Comparison of ENCODE assay signal across 25 cellular contexts in genomic region chr13:77702364-77702763, GRCh38. TPM values are rescaled to one million over a fixed set of nuclear protein-coding genes. Genes with fewer than 3 reads are reported as not detected.
"Had no signal": no experiment of that assay in that cellular context is flagged by ENCODE, and none has a peak within 500 bp of the region (broad histone marks: within the 10 kb centered on the region; RNA-seq: fewer than 3 reads in every experiment).

No MANE protein-coding gene starts in this region.

- H3K27ac ChIP-seq: colonic mucosa, esophagus squamous epithelium, gastroesophageal sphincter, neutrophil, spleen, stomach, suprapubic skin, thyroid gland, uterus had no signal

- H3K4me3 Mint-ChIP-seq: immature natural killer cell, nephron progenitor cell, type B pancreatic cell had no signal

- H3K27ac Mint-ChIP-seq: immature natural killer cell; naive thymus-derived CD4-positive, alpha-beta T cell; nephron progenitor cell; type B pancreatic cell had no signal

- DNase-seq: colonic mucosa; dermis blood vessel endothelial cell; esophagus squamous epithelium; foreskin fibroblast; immature natural killer cell; kidney; left cardiac atrium; left ventricle myocardium superior; mesendoderm; naive thymus-derived CD4-positive, alpha-beta T cell; nephron progenitor cell; posterior cingulate gyrus; spleen; stimulated activated CD4-positive, alpha-beta T cell treated with anti-CD3 and anti-CD28 coated beads, Interleukin-2, amount 100 ng/mL, for 24 hours; stimulated activated CD4-positive, alpha-beta T cell treated with anti-CD3 and anti-CD28 coated beads, Interleukin-4, amount 100 ng/mL, for 4 hours; stimulated activated naive CD4-positive, alpha-beta T cell; stomach; thyroid gland; uterus had no signal

- ATAC-seq: gastroesophageal sphincter; left cardiac atrium; left ventricle myocardium superior; naive thymus-derived CD4-positive, alpha-beta T cell; sciatic nerve had no signal

RNA-seq across cellular contexts. Expression of gene SLAIN1, which starts 4.9 kb away (rescaled TPM):
- total RNA-seq: osteoblast had no signal
